In genomic region chr4:155371432-155372043, GRCh38 we compare ENCODE assay signal across 8 cellular contexts. TPM values are rescaled to one million over a fixed set of nuclear protein-coding genes. Genes with fewer than 3 reads are reported as not detected.
A peak's percentile ranks its signal among the peaks of the same experiment; 100 is the strongest.
DNase-seq lines count a peak whose midpoint lies in the region; ATAC-seq and TF ChIP-seq lines count a peak whose summit lies in the region.

No MANE protein-coding gene starts in this region.

- H3K4me1 ChIP-seq in RWPE2 (ENCODE audit: insufficient read depth, poor library complexity, severe bottlenecking) (peaks cover 10% of the 10 kb centered on the region), sigmoid colon (peaks cover 0 to 23% (median 10%) of the 10 kb centered on the region in 4 donors)

- TF ChIP-seq POLR2A in sigmoid colon (IDR thresholded peaks at IDR 0.05), result no peak

- 18 to 47% methylated on average over 4 of the region's 4 CpGs for WGBS in sigmoid colon, 2 donors

- no peak for TF ChIP-seq EP300 in sigmoid colon (IDR thresholded peaks at IDR 0.05)

- TF ChIP-seq CTCF in RWPE2 (IDR thresholded peaks at IDR 0.05; ENCODE audit: poor library complexity, severe bottlenecking) (peak; percentile 81), sigmoid colon (IDR thresholded peaks at IDR 0.05) (peak in 1 of 4 experiments; percentile 50)

- H3K9me3 ChIP-seq in RWPE2 (ENCODE audit: severe bottlenecking), result no peaks in the 10 kb centered on the region
- no peaks in the 10 kb centered on the region for H3K9me3 ChIP-seq in sigmoid colon

- DNase-seq in GM03348 (ENCODE audit: low spot score), result peak; percentile 12
- no peak for DNase-seq in RWPE2 (ENCODE audit: low spot score)
- DNase-seq in glomerular visceral epithelial cell (ENCODE audit: extremely low spot score), result peak; percentile 13
- no peak for DNase-seq in activated CD4-positive, alpha-beta T cell treated with anti-CD3 and anti-CD28 coated beads, Interleukin-2, amount 50 U/mL, for 4 hours
- DNase-seq in dedifferentiated amniotic fluid mesenchymal stem cell (ENCODE audit: extremely low spot score), result no peak
- DNase-seq in sigmoid colon, result no peak
- no peak for DNase-seq in NCI-H187 treated with DMSO at 0.1 percent for 48 hours (lab: John Stamatoyannopoulos, UW)

- ATAC-seq in HG03108 (IDR thresholded peaks at IDR 0.05; ENCODE audit: unreplicated experiment) (peak; percentile 29), RWPE2 (ENCODE audit: low read depth) (peak; percentile 53; the same call in 1 of the 3 replicates)

- H3K36me3 ChIP-seq in RWPE2 (ENCODE audit: low read depth) (peaks cover 8% of the 10 kb centered on the region), sigmoid colon (peaks cover 0 to 21% (median 0%) of the 10 kb centered on the region in 4 donors)

- no peak overlapping the region for H3K4me3 ChIP-seq in RWPE2 (ENCODE audit: severe bottlenecking)
- no peak overlapping the region for H3K4me3 ChIP-seq in sigmoid colon

- H3K27me3 ChIP-seq in RWPE2 (ENCODE audit: insufficient read depth, poor library complexity, severe bottlenecking) (no peaks in the 10 kb centered on the region), sigmoid colon (no peaks in the 10 kb centered on the region)

- H3K27ac ChIP-seq in RWPE2 (ENCODE audit: poor library complexity, severe bottlenecking) (no peak overlapping the region), sigmoid colon (no peak overlapping the region)

- intact Hi-C loops in sigmoid colon (cut with DNase I), result no loop called here

RNA-seq across cellular contexts. Expression of gene MAP9, which starts 5.2 kb away (rescaled TPM):
- total RNA-seq in sigmoid colon, result 10 to 100 TPM in 3 of 4 donors, 1 to 10 TPM in 1; 9.7 to 17.1 (median 12.9) TPM
- polyA plus RNA-seq in sigmoid colon, result 1 to 10 TPM in 2 of 3 donors, under 1 TPM in 1; 0.69 to 2.3 (median 1.8) TPM

Comparison
In these comparisons a context has a peak if more than half of its experiments do, and no peak if none do; other contexts are left out.
1. DNase-seq: peak in GM03348 (single experiment) and glomerular visceral epithelial cell (single experiment); none in RWPE2 (single experiment), activated CD4-positive, alpha-beta T cell treated with anti-CD3 and anti-CD28 coated beads, Interleukin-2, amount 50 U/mL, for 4 hours (0 of 2), dedifferentiated amniotic fluid mesenchymal stem cell (single experiment), sigmoid colon (single experiment) and NCI-H187 treated with DMSO at 0.1 percent for 48 hours (single experiment).